1 cellular context compared by ENCODE assay signal in the genomic region with DNA sequence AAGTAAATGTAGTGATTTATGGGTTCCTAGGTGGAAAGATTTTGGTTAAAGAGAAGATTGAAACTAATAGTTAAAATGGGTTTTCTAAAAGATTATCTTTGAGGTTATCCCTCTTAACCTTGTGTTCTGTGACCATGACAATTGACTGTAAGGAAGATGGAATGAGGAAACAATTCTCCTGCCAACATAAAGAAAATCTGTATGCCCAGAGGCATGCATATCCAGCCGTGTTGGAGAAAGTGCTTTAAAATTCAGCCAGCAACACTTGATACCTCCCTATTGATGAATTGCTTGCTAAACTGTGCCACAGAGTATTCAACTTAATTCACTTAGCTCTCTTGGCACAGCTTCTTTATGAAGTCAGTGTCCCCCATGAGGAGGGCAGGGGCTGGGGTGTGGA.
TF ChIP-seq lines count a peak whose summit lies in the region.

No MANE protein-coding gene starts in this region.

TF ChIP-seq in WTC11, 78 proteins besides CTCF, POLR2A, EP300 and RAD21 (continued from another document):
- TF ChIP-seq JAZF1 (CRISPR knock-in tag; IDR thresholded peaks at IDR 0.05) (no peak), ZNF121 (CRISPR knock-in tag; IDR thresholded peaks at IDR 0.05) (no peak)
